Comparison of ENCODE assay signal across 28 cellular contexts in the genomic region with DNA sequence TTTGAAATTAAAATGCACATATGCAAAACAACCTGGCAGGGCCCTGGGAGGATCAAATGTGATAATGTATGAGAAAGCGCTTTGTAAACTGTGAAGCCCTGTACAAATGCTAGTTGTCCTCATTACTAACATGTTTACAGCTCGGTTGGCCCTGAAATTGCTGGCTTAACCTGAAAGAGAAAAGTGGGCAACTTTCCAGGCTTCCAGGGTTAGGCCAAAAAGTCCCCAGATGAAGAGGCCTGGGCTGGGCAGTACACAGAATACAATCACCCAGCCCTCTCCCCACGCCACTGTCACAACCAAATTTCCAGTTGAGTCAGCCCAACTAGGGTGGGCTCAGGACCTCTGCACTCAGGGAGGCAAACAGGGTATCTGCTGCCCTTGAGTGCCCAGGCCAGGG.
DNase-seq lines count a peak whose midpoint lies in the region; ATAC-seq and TF ChIP-seq lines count a peak whose summit lies in the region.
"Had no signal": no experiment of that assay in that cellular context is flagged by ENCODE, and none has a peak within 500 bp of the region (broad histone marks: within the 10 kb centered on the region; RNA-seq: fewer than 3 reads in every experiment).

No MANE protein-coding gene starts in this region.

- peaks cover 0 to 28% (median 12%) of the 10 kb centered on the region in 3 donors for H3K36me3 Mint-ChIP-seq in naive thymus-derived CD8-positive, alpha-beta T cell
- H3K36me3 Mint-ChIP-seq: natural killer cell had no signal

- H3K79me1 ChIP-seq in trophoblast cell (ENCODE audit: low read length) = peaks cover 7% of the 10 kb centered on the region

- H2BK120ac ChIP-seq in trophoblast cell (ENCODE audit: insufficient read depth, low read length, poor library complexity) = no peak overlapping the region

- H2BK5ac ChIP-seq in trophoblast cell (ENCODE audit: low read depth, low read length, poor library complexity) = no peak overlapping the region

- no peak for ATAC-seq in body of pancreas
- no peak for ATAC-seq in naive thymus-derived CD8-positive, alpha-beta T cell
- ATAC-seq: activated CD8-positive, alpha-beta memory T cell treated with anti-CD3 and anti-CD28 coated beads, Interleukin-2, amount 10 ng/mL, durations not matched to agents 7 days and 5 days; natural killer cell; Right ventricle myocardium inferior; stimulated activated memory B cell treated with anti-CD40 and anti-IgM and Interleukin-4, amounts not matched to agents 10 μg/mL and 1 μg/mL and 100 μg/mL, for 72 hours had no signal

- no peak overlapping the region for H2BK12ac ChIP-seq in trophoblast cell (ENCODE audit: low read length)

- peak overlapping the region in 2 of 4 donors; percentile 38 to 43 for H3K27ac ChIP-seq in body of pancreas
- no peak overlapping the region for H3K27ac ChIP-seq in trophoblast cell (ENCODE audit: low read depth, low read length)
- no peak overlapping the region for H3K27ac ChIP-seq in PC-9
- H3K27ac ChIP-seq: colonic mucosa, esophagus muscularis mucosa, hepatocyte, suprapubic skin had no signal

- intact Hi-C loops in body of pancreas (cut with DNase I) (no loop called here), PC-9 (cut with micrococcal nuclease; ENCODE audit: unreplicated experiment) (no loop called here)

- no peak overlapping the region for H4K12ac ChIP-seq in trophoblast cell (ENCODE audit: low read depth, low read length)

- H3K4me1 ChIP-seq in body of pancreas (peaks cover 22% of the 10 kb centered on the region), trophoblast cell (ENCODE audit: control insufficient read depth in 1 of 2, insufficient read depth in 2 of 2, low read length in 2 of 2) (peaks cover 11% of the 10 kb centered on the region in 2 experiments), PC-9 (replicated peaks; ENCODE audit: insufficient read depth) (no peaks in the 10 kb centered on the region)
- H3K4me1 ChIP-seq: colonic mucosa had no signal

- H4K91ac ChIP-seq in trophoblast cell (ENCODE audit: low read depth, low read length) = no peak overlapping the region

- peak; percentile 82 for DNase-seq in G401 (ENCODE audit: low spot score)
- DNase-seq in NCI-H2196 (lab: John Stamatoyannopoulos, UW; ENCODE audit: unreplicated experiment) = peak; percentile 60
- peak in 3 of 4 donors; percentile 47 to 59 (median 48) for DNase-seq in body of pancreas
- DNase-seq in naive thymus-derived CD8-positive, alpha-beta T cell = no peak
- no peak for DNase-seq in trophoblast cell
- DNase-seq in occipital lobe (lab: John Stamatoyannopoulos, UW) = no peak
- DNase-seq in PC-9 = no peak
- DNase-seq: activated CD4-positive, alpha-beta T cell treated with anti-CD3 and anti-CD28 coated beads, Interleukin-2, amount 10 ng/mL, durations not matched to agents 24 days and 14 days; activated CD8-positive, alpha-beta memory T cell treated with anti-CD3 and anti-CD28 coated beads, Interleukin-2, amount 10 ng/mL, durations not matched to agents 7 days and 5 days; activated naive CD4-positive, alpha-beta T cell treated with anti-CD3 and anti-CD28 coated beads, Interleukin-2, amount 10 ng/mL, durations not matched to agents 7 days and 5 days; colonic mucosa; DMS153; endodermal cell; foreskin melanocyte; KG1; natural killer cell; NCI-H1930; NCI-H226; NCI-H774; OCI-M1; spleen; stimulated activated CD4-positive, alpha-beta T cell treated with anti-CD3 and anti-CD28 coated beads, Interleukin-4, amount 100 ng/mL, for 1 hour had no signal

- CTCF ChIA-PET in PC-9 (lab: Charles Lee) = no interaction called here

- H3K4me2 ChIP-seq in trophoblast cell (ENCODE audit: low read length) (no peak overlapping the region), PC-9 (no peak overlapping the region)
- H3K4me2 ChIP-seq: hepatocyte had no signal

- no peak overlapping the region for H3K9ac ChIP-seq in trophoblast cell (ENCODE audit: low read length)

- H4K8ac ChIP-seq in trophoblast cell (ENCODE audit: low read depth, low read length) = no peak overlapping the region

- no peaks in the 10 kb centered on the region for H3K9me3 ChIP-seq in body of pancreas
- H3K9me3 ChIP-seq in trophoblast cell (ENCODE audit: insufficient read depth, low read depth, low read length) = peaks cover 2% of the 10 kb centered on the region
- H3K9me3 ChIP-seq in PC-9 (ENCODE audit: insufficient read depth, low read depth) = no peaks in the 10 kb centered on the region
- H3K9me3 ChIP-seq: colonic mucosa, esophagus muscularis mucosa, spleen, suprapubic skin had no signal

- H3K4ac ChIP-seq in trophoblast cell (ENCODE audit: low read depth, low read length) = no peak overlapping the region

- H3K27ac Mint-ChIP-seq in naive thymus-derived CD8-positive, alpha-beta T cell = peak overlapping the region in 9 of 10 donors; percentile 18 to 100 (median 68)
- H3K27ac Mint-ChIP-seq: activated CD4-positive, alpha-beta T cell treated with anti-CD3 and anti-CD28 coated beads, Interleukin-2, amount 10 ng/mL, durations not matched to agents 24 days and 14 days; activated CD8-positive, alpha-beta memory T cell treated with anti-CD3 and anti-CD28 coated beads, Interleukin-2, amount 10 ng/mL, durations not matched to agents 7 days and 5 days; endodermal cell; mesothelial cell of epicardium; natural killer cell had no signal

- no peaks in the 10 kb centered on the region for H3K27me3 Mint-ChIP-seq in naive thymus-derived CD8-positive, alpha-beta T cell
- H3K27me3 Mint-ChIP-seq: activated CD4-positive, alpha-beta T cell treated with anti-CD3 and anti-CD28 coated beads, Interleukin-2, amount 10 ng/mL, durations not matched to agents 24 days and 14 days; activated CD8-positive, alpha-beta memory T cell treated with anti-CD3 and anti-CD28 coated beads, Interleukin-2, amount 10 ng/mL, durations not matched to agents 7 days and 5 days; activated naive CD4-positive, alpha-beta T cell treated with anti-CD3 and anti-CD28 coated beads, Interleukin-2, amount 10 ng/mL, durations not matched to agents 7 days and 5 days; stimulated activated memory B cell treated with anti-CD40 and anti-IgM and Interleukin-4, amounts not matched to agents 10 μg/mL and 1 μg/mL and 100 μg/mL, for 72 hours had no signal

- H4K20me1 ChIP-seq in PC-9 (ENCODE audit: insufficient read depth) = no peaks in the 10 kb centered on the region

- POLR2A ChIA-PET in naive thymus-derived CD8-positive, alpha-beta T cell (lab: Charles Lee) = interaction anchor here (0.6 to 8.8 kb wide), 6 partner anchors 8 to 29 kb away, joined by 3 to 358 read pairs (median 7); no protein-coding TSS in a partner anchor
- POLR2A ChIA-PET in PC-9 (lab: Charles Lee; ENCODE audit: unreplicated experiment) = interaction anchor here (0.6 kb wide), 1 partner anchor 14 kb away, joined by 7 read pairs; no protein-coding TSS in a partner anchor

- peaks cover 33 to 83% (median 73%) of the 10 kb centered on the region in 4 donors for H3K4me1 Mint-ChIP-seq in naive thymus-derived CD8-positive, alpha-beta T cell

- no peak overlapping the region for H2AK5ac ChIP-seq in trophoblast cell (ENCODE audit: low read length)

- no peaks in the 10 kb centered on the region for H3F3A ChIP-seq in PC-9 (ENCODE audit: insufficient read depth, low read depth)

- H3K4me3 Mint-ChIP-seq in naive thymus-derived CD8-positive, alpha-beta T cell = no peak overlapping the region
- H3K4me3 Mint-ChIP-seq: activated CD4-positive, alpha-beta T cell treated with anti-CD3 and anti-CD28 coated beads, Interleukin-2, amount 10 ng/mL, durations not matched to agents 24 days and 14 days; activated CD8-positive, alpha-beta memory T cell treated with anti-CD3 and anti-CD28 coated beads, Interleukin-2, amount 10 ng/mL, durations not matched to agents 7 days and 5 days; activated naive CD4-positive, alpha-beta T cell treated with anti-CD3 and anti-CD28 coated beads, Interleukin-2, amount 10 ng/mL, durations not matched to agents 7 days and 5 days; endodermal cell; mesothelial cell of epicardium; natural killer cell; stimulated activated memory B cell treated with anti-CD40 and anti-IgM and Interleukin-4, amounts not matched to agents 10 μg/mL and 1 μg/mL and 100 μg/mL, for 72 hours had no signal

- no peak overlapping the region for H2AFZ ChIP-seq in trophoblast cell (ENCODE audit: insufficient read depth, low read length, poor library complexity)
- no peak overlapping the region for H2AFZ ChIP-seq in PC-9
- H2AFZ ChIP-seq: hepatocyte had no signal

- in situ Hi-C loops in G401 (cut with HindIII; ENCODE audit: low sequenced_read_pairs) = no loop called here

- no peak overlapping the region for H3K18ac ChIP-seq in trophoblast cell (ENCODE audit: low read length)

- BruUV-seq in PC-9 (replicated peaks; lab: Mats Ljungman, UMichigan) = no TSS peak

- H3K23ac ChIP-seq in trophoblast cell (ENCODE audit: low read length) = no peak overlapping the region

- H3K79me2 ChIP-seq in trophoblast cell (ENCODE audit: control insufficient read depth, insufficient read depth, low read length, poor library complexity) (no peaks in the 10 kb centered on the region), PC-9 (ENCODE audit: low read depth) (no peaks in the 10 kb centered on the region)
- H3K79me2 ChIP-seq: hepatocyte had no signal

- H3K36me3 ChIP-seq in body of pancreas (replicated peaks in 1 of 2; ENCODE audit: insufficient read depth in 1 of 2, low read depth in 2 of 2) (no peaks in the 10 kb centered on the region), trophoblast cell (ENCODE audit: control insufficient read depth in 1 of 2, insufficient read depth in 2 of 2, low read length in 2 of 2) (no peaks in the 10 kb centered on the region), PC-9 (ENCODE audit: low read depth) (no peaks in the 10 kb centered on the region)
- H3K36me3 ChIP-seq: colonic mucosa had no signal

- H3K9me3 Mint-ChIP-seq in naive thymus-derived CD8-positive, alpha-beta T cell = no peaks in the 10 kb centered on the region
- H3K9me3 Mint-ChIP-seq: activated CD4-positive, alpha-beta T cell treated with anti-CD3 and anti-CD28 coated beads, Interleukin-2, amount 10 ng/mL, durations not matched to agents 24 days and 14 days; activated naive CD4-positive, alpha-beta T cell treated with anti-CD3 and anti-CD28 coated beads, Interleukin-2, amount 10 ng/mL, durations not matched to agents 7 days and 5 days; endodermal cell; mesothelial cell of epicardium; natural killer cell had no signal

- TF ChIP-seq CTCF in body of pancreas (IDR thresholded peaks at IDR 0.05) = no peak
- no peak for TF ChIP-seq CTCF in PC-9 (conservative IDR thresholded peaks at IDR 0.05)

- whole genome bisulfite sequencing in body of pancreas, 2 donors = 36 to 46% methylated on average over 2 to 3 of the region's 3 CpGs
- no CpG with 5 or more reads among the region's 3 CpGs for WGBS in trophoblast cell (ENCODE audit: extremely low coverage, insufficient coverage, insufficient read length)

- H3K4me3 ChIP-seq in body of pancreas = no peak overlapping the region
- H3K4me3 ChIP-seq in trophoblast cell (ENCODE audit: low read depth, low read length) = no peak overlapping the region
- H3K4me3 ChIP-seq in PC-9 = no peak overlapping the region
- H3K4me3 ChIP-seq: colonic mucosa, esophagus muscularis mucosa, hepatocyte, spleen, suprapubic skin had no signal

- no peak for TF ChIP-seq POLR2A in body of pancreas (IDR thresholded peaks at IDR 0.05)

- no peaks in the 10 kb centered on the region for H3K9me2 ChIP-seq in PC-9 (ENCODE audit: insufficient read depth)

- H3K14ac ChIP-seq in trophoblast cell (ENCODE audit: low read length) = no peak overlapping the region

- H3K27me3 ChIP-seq in body of pancreas (no peaks in the 10 kb centered on the region), trophoblast cell (ENCODE audit: insufficient read depth, low read length) (no peaks in the 10 kb centered on the region), PC-9 (ENCODE audit: insufficient read depth, low read depth) (no peaks in the 10 kb centered on the region)
- H3K27me3 ChIP-seq: colonic mucosa, esophagus muscularis mucosa, hepatocyte, spleen, suprapubic skin had no signal

Comparison
In these comparisons a context has a peak if more than half of its experiments do, and no peak if none do; other contexts are left out.
1. DNase-seq: peak in G401 (single experiment), NCI-H2196 (single experiment) and body of pancreas (3 of 4); none in naive thymus-derived CD8-positive, alpha-beta T cell (0 of 10), trophoblast cell (0 of 2), occipital lobe (single experiment) and PC-9 (0 of 2).